39 cellular contexts compared by ENCODE assay signal in genomic region chr7:55871932-55872485, GRCh38. TPM values are rescaled to one million over a fixed set of nuclear protein-coding genes. Genes with fewer than 3 reads are reported as not detected.
"Had no signal": no experiment of that assay in that cellular context is flagged by ENCODE, and none has a peak within 500 bp of the region (broad histone marks: within the 10 kb centered on the region; RNA-seq: fewer than 3 reads in every experiment).

No MANE protein-coding gene starts in this region.

- FAIRE-seq: bronchial epithelial cell, TTC549 had no signal

- DNase-seq: activated B cell treated with CpG ODN at 0.5 μM for 24 hours; activated CD4-positive, alpha-beta memory T cell treated with anti-CD3 and anti-CD28 coated beads, Interleukin-2, amount 10 ng/mL, durations not matched to agents 7 days and 5 days; activated CD4-positive, alpha-beta T cell treated with anti-CD3 and anti-CD28 coated beads for 48 hours; activated CD4-positive, alpha-beta T cell treated with anti-CD3 and anti-CD28 coated beads, Interleukin-2, amount 10 ng/mL, durations not matched to agents 7 days and 5 days; activated CD4-positive, alpha-beta T cell treated with anti-CD3 and anti-CD28 coated beads, Interleukin-2, amount 50 U/mL, for 48 hours; activated CD4-positive, CD25-positive, alpha-beta regulatory T cell treated with anti-CD3 and anti-CD28 coated beads, Interleukin-2, amount 50 U/mL, for 72 hours; activated CD8-positive, alpha-beta memory T cell treated with anti-CD3 and anti-CD28 coated beads for 24 hours; activated CD8-positive, alpha-beta memory T cell treated with anti-CD3 and anti-CD28 coated beads, Interleukin-2, amount 10 ng/mL, durations not matched to agents 7 days and 5 days; activated CD8-positive, alpha-beta memory T cell treated with anti-CD3 and anti-CD28 coated beads, Interleukin-2, amount 50 U/mL, for 48 hours; activated CD8-positive, alpha-beta T cell treated with anti-CD3 and anti-CD28 coated beads, Interleukin-2, amount 10 ng/mL, durations not matched to agents 7 days and 5 days; activated effector memory CD4-positive, alpha-beta T cell treated with Interleukin-2 at 50 U/mL for 16 hours; activated gamma-delta T cell; activated naive CD4-positive, alpha-beta T cell treated with anti-CD3 and anti-CD28 coated beads, Interleukin-2, amount 10 ng/mL, durations not matched to agents 7 days and 5 days; activated naive CD4-positive, alpha-beta T cell treated with Interleukin-2 at 50 U/mL for 16 hours; activated naive CD8-positive, alpha-beta T cell treated with anti-CD3 and anti-CD28 coated beads, Interleukin-2, amount 10 ng/mL, durations not matched to agents 7 days and 5 days; activated naive CD8-positive, alpha-beta T cell treated with anti-CD3 and anti-CD28 coated beads, Interleukin-2, amount 50 U/mL, for 24 hours; activated T-cell treated with anti-CD3 and anti-CD28 coated beads, Interleukin-2, amount 50 U/mL, for 24 hours; activated T-cell treated with anti-CD3 and anti-CD28 coated beads, Interleukin-2, amount 50 U/mL, for 48 hours; amygdala; anterior cingulate cortex; caudate nucleus; cerebellar nuclear complex; T-helper 1 cell; T-helper 2 cell; T-helper 9 cell had no signal

- H3K27me3 Mint-ChIP-seq: activated CD4-positive, alpha-beta memory T cell treated with anti-CD3 and anti-CD28 coated beads, Interleukin-2, amount 10 ng/mL, durations not matched to agents 7 days and 5 days; activated CD4-positive, alpha-beta T cell treated with anti-CD3 and anti-CD28 coated beads, Interleukin-2, amount 10 ng/mL, durations not matched to agents 7 days and 5 days; activated CD8-positive, alpha-beta memory T cell treated with anti-CD3 and anti-CD28 coated beads, Interleukin-2, amount 10 ng/mL, durations not matched to agents 7 days and 5 days; activated naive CD8-positive, alpha-beta T cell; activated naive CD8-positive, alpha-beta T cell treated with anti-CD3 and anti-CD28 coated beads, Interleukin-2, amount 10 ng/mL, durations not matched to agents 7 days and 5 days; activated naive CD8-positive, alpha-beta T cell treated with anti-CD3 and anti-CD28 coated beads, Interleukin-2, amount 50 U/mL, for 24 hours had no signal

- H3K27ac ChIP-seq: ascending aorta, cardiac muscle cell, VCaP had no signal

- H3K27me3 ChIP-seq: ascending aorta, cardiac muscle cell had no signal

- ATAC-seq: activated CD8-positive, alpha-beta memory T cell treated with anti-CD3 and anti-CD28 coated beads, Interleukin-2, amount 10 ng/mL, durations not matched to agents 7 days and 5 days; activated CD8-positive, alpha-beta T cell treated with anti-CD3 and anti-CD28 coated beads, Interleukin-2, amount 10 ng/mL, durations not matched to agents 7 days and 5 days; activated naive CD8-positive, alpha-beta T cell treated with anti-CD3 and anti-CD28 coated beads, Interleukin-2, amount 50 U/mL, for 24 hours had no signal

- H3K36me3 Mint-ChIP-seq: activated CD8-positive, alpha-beta memory T cell treated with anti-CD3 and anti-CD28 coated beads, Interleukin-2, amount 10 ng/mL, durations not matched to agents 7 days and 5 days; activated naive CD4-positive, alpha-beta T cell treated with anti-CD3 and anti-CD28 coated beads, Interleukin-2, amount 10 ng/mL, durations not matched to agents 7 days and 5 days; activated naive CD8-positive, alpha-beta T cell; activated naive CD8-positive, alpha-beta T cell treated with anti-CD3 and anti-CD28 coated beads, Interleukin-2, amount 10 ng/mL, durations not matched to agents 7 days and 5 days; brain had no signal

- H3K9me3 Mint-ChIP-seq: activated B cell treated with CpG ODN at 0.5 μM for 24 hours; activated CD4-positive, alpha-beta memory T cell treated with anti-CD3 and anti-CD28 coated beads, Interleukin-2, amount 10 ng/mL, durations not matched to agents 7 days and 5 days; activated naive CD4-positive, alpha-beta T cell treated with anti-CD3 and anti-CD28 coated beads, Interleukin-2, amount 50 U/mL, for 24 hours; activated naive CD8-positive, alpha-beta T cell treated with anti-CD3 and anti-CD28 coated beads, Interleukin-2, amount 50 U/mL, for 24 hours; activated T-cell treated with anti-CD3 and anti-CD28 coated beads, Interleukin-2, amount 50 U/mL, for 24 hours; central memory CD8-positive, alpha-beta T cell; T-helper 1 cell treated with Interleukin-12 subunit alpha and Interleukin-12 subunit beta and Interleukin-4 antibody, amounts not matched to agents 30 μg/mL and 1 μg/mL, for 36 hours had no signal

- H3K4me3 ChIP-seq: ascending aorta, cardiac muscle cell had no signal

- H3K4me1 Mint-ChIP-seq: activated B cell treated with CpG ODN at 0.5 μM for 24 hours; activated CD4-positive, alpha-beta memory T cell treated with anti-CD3 and anti-CD28 coated beads, Interleukin-2, amount 10 ng/mL, durations not matched to agents 7 days and 5 days; activated CD4-positive, alpha-beta T cell treated with anti-CD3 and anti-CD28 coated beads, Interleukin-2, amount 10 ng/mL, durations not matched to agents 7 days and 5 days; activated CD8-positive, alpha-beta memory T cell treated with anti-CD3 and anti-CD28 coated beads, Interleukin-2, amount 10 ng/mL, durations not matched to agents 7 days and 5 days; activated naive CD4-positive, alpha-beta T cell treated with anti-CD3 and anti-CD28 coated beads, Interleukin-2, amount 10 ng/mL, durations not matched to agents 7 days and 5 days; activated naive CD4-positive, alpha-beta T cell treated with anti-CD3 and anti-CD28 coated beads, Interleukin-2, amount 50 U/mL, for 24 hours; activated naive CD8-positive, alpha-beta T cell treated with anti-CD3 and anti-CD28 coated beads, Interleukin-2, amount 10 ng/mL, durations not matched to agents 7 days and 5 days; activated naive CD8-positive, alpha-beta T cell treated with anti-CD3 and anti-CD28 coated beads, Interleukin-2, amount 50 U/mL, for 24 hours; brain; central memory CD8-positive, alpha-beta T cell had no signal

- H3K4me1 ChIP-seq: ascending aorta had no signal

- H3K27ac Mint-ChIP-seq: activated B cell treated with CpG ODN at 0.5 μM for 24 hours; activated CD4-positive, alpha-beta memory T cell treated with anti-CD3 and anti-CD28 coated beads, Interleukin-2, amount 10 ng/mL, durations not matched to agents 7 days and 5 days; activated CD4-positive, alpha-beta T cell treated with anti-CD3 and anti-CD28 coated beads, Interleukin-2, amount 10 ng/mL, durations not matched to agents 7 days and 5 days; activated CD8-positive, alpha-beta memory T cell treated with anti-CD3 and anti-CD28 coated beads, Interleukin-2, amount 10 ng/mL, durations not matched to agents 7 days and 5 days; activated CD8-positive, alpha-beta T cell treated with anti-CD3 and anti-CD28 coated beads, Interleukin-2, amount 10 ng/mL, durations not matched to agents 7 days and 5 days; activated naive CD4-positive, alpha-beta T cell treated with anti-CD3 and anti-CD28 coated beads, Interleukin-2, amount 10 ng/mL, durations not matched to agents 7 days and 5 days; activated naive CD4-positive, alpha-beta T cell treated with anti-CD3 and anti-CD28 coated beads, Interleukin-2, amount 50 U/mL, for 24 hours; activated naive CD8-positive, alpha-beta T cell; activated naive CD8-positive, alpha-beta T cell treated with anti-CD3 and anti-CD28 coated beads, Interleukin-2, amount 10 ng/mL, durations not matched to agents 7 days and 5 days; activated naive CD8-positive, alpha-beta T cell treated with anti-CD3 and anti-CD28 coated beads, Interleukin-2, amount 50 U/mL, for 24 hours; activated T-cell treated with anti-CD3 and anti-CD28 coated beads, Interleukin-2, amount 50 U/mL, for 24 hours; activated T-helper 2 cell treated with anti-CD3 and anti-CD28 coated beads, Interferon-gamma antibody, Interleukin-2, Interleukin-4, amounts not matched to agents 10 μg/mL and 5 μg/mL and 100 μg/mL, durations not matched to agents 14 hours and 24 hours and 36 hours; brain; T-helper 1 cell treated with Interleukin-12 subunit alpha and Interleukin-12 subunit beta and Interleukin-4 antibody, amounts not matched to agents 30 μg/mL and 1 μg/mL, for 36 hours; T-helper 2 cell treated with Interferon-gamma antibody and Interleukin-4, amounts not matched to agents 5 μg/mL and 100 μg/mL, for 36 hours had no signal

- H3K9me3 ChIP-seq: ascending aorta had no signal

- H3K36me3 ChIP-seq: ascending aorta, cardiac muscle cell had no signal

- H3K4me3 Mint-ChIP-seq: activated B cell treated with CpG ODN at 0.5 μM for 24 hours; activated CD4-positive, alpha-beta memory T cell treated with anti-CD3 and anti-CD28 coated beads, Interleukin-2, amount 10 ng/mL, durations not matched to agents 7 days and 5 days; activated CD4-positive, alpha-beta T cell treated with anti-CD3 and anti-CD28 coated beads, Interleukin-2, amount 10 ng/mL, durations not matched to agents 7 days and 5 days; activated CD8-positive, alpha-beta memory T cell treated with anti-CD3 and anti-CD28 coated beads, Interleukin-2, amount 10 ng/mL, durations not matched to agents 7 days and 5 days; activated CD8-positive, alpha-beta T cell treated with anti-CD3 and anti-CD28 coated beads, Interleukin-2, amount 10 ng/mL, durations not matched to agents 7 days and 5 days; activated naive CD4-positive, alpha-beta T cell treated with anti-CD3 and anti-CD28 coated beads, Interleukin-2, amount 10 ng/mL, durations not matched to agents 7 days and 5 days; activated naive CD4-positive, alpha-beta T cell treated with anti-CD3 and anti-CD28 coated beads, Interleukin-2, amount 50 U/mL, for 24 hours; activated naive CD8-positive, alpha-beta T cell; activated naive CD8-positive, alpha-beta T cell treated with anti-CD3 and anti-CD28 coated beads, Interleukin-2, amount 10 ng/mL, durations not matched to agents 7 days and 5 days; activated naive CD8-positive, alpha-beta T cell treated with anti-CD3 and anti-CD28 coated beads, Interleukin-2, amount 50 U/mL, for 24 hours; activated T-cell treated with anti-CD3 and anti-CD28 coated beads, Interleukin-2, amount 50 U/mL, for 24 hours; brain; central memory CD8-positive, alpha-beta T cell; T-helper 1 cell treated with Interleukin-12 subunit alpha and Interleukin-12 subunit beta and Interleukin-4 antibody, amounts not matched to agents 30 μg/mL and 1 μg/mL, for 36 hours; T-helper 2 cell treated with Interferon-gamma antibody and Interleukin-4, amounts not matched to agents 5 μg/mL and 100 μg/mL, for 36 hours had no signal

RNA-seq across cellular contexts. Expression of gene SEPTIN14, which starts 9.5 kb away (rescaled TPM):
- total RNA-seq: activated B cell treated with CpG ODN at 0.5 μM for 24 hours; activated CD4-positive, alpha-beta memory T cell treated with anti-CD3 and anti-CD28 coated beads, Interleukin-2, amount 10 ng/mL, durations not matched to agents 7 days and 5 days; activated CD4-positive, alpha-beta T cell treated with anti-CD3 and anti-CD28 coated beads, Interleukin-2, amount 10 ng/mL, durations not matched to agents 7 days and 5 days; activated CD8-positive, alpha-beta memory T cell treated with anti-CD3 and anti-CD28 coated beads, Interleukin-2, amount 10 ng/mL, durations not matched to agents 7 days and 5 days; activated CD8-positive, alpha-beta T cell treated with anti-CD3 and anti-CD28 coated beads, Interleukin-2, amount 10 ng/mL, durations not matched to agents 7 days and 5 days; activated naive CD8-positive, alpha-beta T cell treated with anti-CD3 and anti-CD28 coated beads, Interleukin-2, amount 10 ng/mL, durations not matched to agents 7 days and 5 days; activated T-helper 2 cell treated with anti-CD3 and anti-CD28 coated beads, Interferon-gamma antibody, Interleukin-2, Interleukin-4, amounts not matched to agents 10 μg/mL and 5 μg/mL and 100 μg/mL, durations not matched to agents 14 hours and 24 hours and 36 hours; ascending aorta; bronchial epithelial cell; cardiac muscle cell; chondrocyte had no signal
- polyA plus RNA-seq: adipose tissue, cardiac muscle cell had no signal
